In genomic region chr2:860259-860855, GRCh38 we compare ENCODE assay signal across 20 cellular contexts.
DNase-seq lines count a peak whose midpoint lies in the region; ATAC-seq and TF ChIP-seq lines count a peak whose summit lies in the region.
"Had no signal": no experiment of that assay in that cellular context is flagged by ENCODE, and none has a peak within 500 bp of the region (broad histone marks: within the 10 kb centered on the region; RNA-seq: fewer than 3 reads in every experiment).

No MANE protein-coding gene starts in this region.

- intact Hi-C loops in activated naive CD4-positive, alpha-beta T cell treated with anti-CD3 and anti-CD28 coated beads for 36 hours (cut with micrococcal nuclease) = no loop called here
- intact Hi-C loops in activated CD4-positive, alpha-beta memory T cell treated with anti-CD3 and anti-CD28 coated beads for 36 hours (cut with micrococcal nuclease) = no loop called here

- H3K4me1 ChIP-seq in RWPE2 (ENCODE audit: insufficient read depth, poor library complexity, severe bottlenecking) = no peaks in the 10 kb centered on the region
- H3K4me1 ChIP-seq: adrenal gland had no signal

- DNase-seq in COLO668 (lab: John Stamatoyannopoulos, UW; ENCODE audit: unreplicated experiment) (peak; percentile 48), ELF-1 (ENCODE audit: low read depth, low spot score) (peak; percentile 64), RWPE2 (ENCODE audit: low spot score) (no peak), iPS-NIHi11 (ENCODE audit: low spot score) (peak; percentile 49)
- DNase-seq in activated naive CD4-positive, alpha-beta T cell treated with anti-CD3 and anti-CD28 coated beads for 36 hours = no peak
- no peak for DNase-seq in activated CD4-positive, alpha-beta memory T cell treated with anti-CD3 and anti-CD28 coated beads for 36 hours
- DNase-seq: activated CD4-positive, alpha-beta T cell treated with anti-CD3 and anti-CD28 coated beads for 1 hour; activated CD8-positive, alpha-beta memory T cell treated with anti-CD3 and anti-CD28 coated beads, Interleukin-2, amount 50 U/mL, for 4 hours; activated effector memory CD4-positive, alpha-beta T cell treated with anti-CD3 and anti-CD28 coated beads, Interleukin-2, amount 50 U/mL, for 16 hours; CD8-positive, alpha-beta memory T cell; mesenchymal stem cell; natural killer cell; NCI-H446; stimulated activated CD4-positive, alpha-beta T cell treated with anti-CD3 and anti-CD28 coated beads, Interleukin-1b, Interleukin-23, amount 100 ng/mL, for 48 hours had no signal

- POLR2A ChIA-PET in activated CD4-positive, alpha-beta memory T cell treated with anti-CD3 and anti-CD28 coated beads for 36 hours (lab: Charles Lee) = interaction anchor here (0.6 kb wide), 1 partner anchor 127 kb away, joined by 5 read pairs; no protein-coding TSS in a partner anchor

- H3K9me3 ChIP-seq in RWPE2 (ENCODE audit: severe bottlenecking) = no peaks in the 10 kb centered on the region
- H3K9me3 ChIP-seq: adrenal gland, tibial nerve had no signal

- no peak for TF ChIP-seq CTCF in RWPE2 (IDR thresholded peaks at IDR 0.05; ENCODE audit: poor library complexity, severe bottlenecking)

- no peak overlapping the region for H3K27ac ChIP-seq in RWPE2 (ENCODE audit: poor library complexity, severe bottlenecking)
- H3K27ac ChIP-seq: adrenal gland, SK-N-MC, tibial nerve had no signal

- H3K36me3 Mint-ChIP-seq in activated naive CD4-positive, alpha-beta T cell treated with anti-CD3 and anti-CD28 coated beads for 36 hours (ENCODE audit: low read depth) = no peaks in the 10 kb centered on the region
- H3K36me3 Mint-ChIP-seq in activated CD4-positive, alpha-beta memory T cell treated with anti-CD3 and anti-CD28 coated beads for 36 hours = no peaks in the 10 kb centered on the region
- H3K36me3 Mint-ChIP-seq: CD8-positive, alpha-beta memory T cell; natural killer cell had no signal

- H3K9me3 Mint-ChIP-seq in activated naive CD4-positive, alpha-beta T cell treated with anti-CD3 and anti-CD28 coated beads for 36 hours = no peaks in the 10 kb centered on the region
- no peaks in the 10 kb centered on the region for H3K9me3 Mint-ChIP-seq in activated CD4-positive, alpha-beta memory T cell treated with anti-CD3 and anti-CD28 coated beads for 36 hours

- no peak overlapping the region for H3K27ac Mint-ChIP-seq in activated naive CD4-positive, alpha-beta T cell treated with anti-CD3 and anti-CD28 coated beads for 36 hours
- no peak overlapping the region for H3K27ac Mint-ChIP-seq in activated CD4-positive, alpha-beta memory T cell treated with anti-CD3 and anti-CD28 coated beads for 36 hours
- H3K27ac Mint-ChIP-seq: natural killer cell; stimulated activated naive CD8-positive, alpha-beta T cell treated with anti-CD3 and anti-CD28 coated beads, Interleukin-15, Interleukin-2, amounts not matched to agents 100 ng/mL and 50 ng/mL, for 24 hours had no signal

- H3K36me3 ChIP-seq in RWPE2 (ENCODE audit: low read depth) = no peaks in the 10 kb centered on the region
- H3K36me3 ChIP-seq: adrenal gland, tibial nerve had no signal

- 0 out of 3 replicates have a peak, but pooled peaks have one; percentile 23 for ATAC-seq in RWPE2 (ENCODE audit: low read depth)
- no peak for ATAC-seq in GM18858 (IDR thresholded peaks at IDR 0.05; ENCODE audit: unreplicated experiment)
- no peak for ATAC-seq in HG02852 (IDR thresholded peaks at IDR 0.05; ENCODE audit: unreplicated experiment)
- ATAC-seq: natural killer cell had no signal

- H3K4me1 Mint-ChIP-seq in activated naive CD4-positive, alpha-beta T cell treated with anti-CD3 and anti-CD28 coated beads for 36 hours (ENCODE audit: low read depth) = peaks cover 7% of the 10 kb centered on the region
- peaks cover 9% of the 10 kb centered on the region for H3K4me1 Mint-ChIP-seq in activated CD4-positive, alpha-beta memory T cell treated with anti-CD3 and anti-CD28 coated beads for 36 hours (ENCODE audit: low read depth)

- H3K4me3 ChIP-seq in RWPE2 (ENCODE audit: severe bottlenecking) = no peak overlapping the region
- H3K4me3 ChIP-seq: adrenal gland, SK-N-MC, tibial nerve had no signal

- no peaks in the 10 kb centered on the region for H3K27me3 Mint-ChIP-seq in activated naive CD4-positive, alpha-beta T cell treated with anti-CD3 and anti-CD28 coated beads for 36 hours (ENCODE audit: low read depth)
- no peaks in the 10 kb centered on the region for H3K27me3 Mint-ChIP-seq in activated CD4-positive, alpha-beta memory T cell treated with anti-CD3 and anti-CD28 coated beads for 36 hours
- H3K27me3 Mint-ChIP-seq: stimulated activated naive CD8-positive, alpha-beta T cell treated with anti-CD3 and anti-CD28 coated beads, Interleukin-15, Interleukin-2, amounts not matched to agents 100 ng/mL and 50 ng/mL, for 24 hours had no signal

- no peaks in the 10 kb centered on the region for H3K27me3 ChIP-seq in RWPE2 (ENCODE audit: insufficient read depth, poor library complexity, severe bottlenecking)
- H3K27me3 ChIP-seq: adrenal gland had no signal

- no peak overlapping the region for H3K4me3 Mint-ChIP-seq in activated naive CD4-positive, alpha-beta T cell treated with anti-CD3 and anti-CD28 coated beads for 36 hours
- no peak overlapping the region for H3K4me3 Mint-ChIP-seq in activated CD4-positive, alpha-beta memory T cell treated with anti-CD3 and anti-CD28 coated beads for 36 hours
- H3K4me3 Mint-ChIP-seq: CD8-positive, alpha-beta memory T cell; natural killer cell; stimulated activated naive CD8-positive, alpha-beta T cell treated with anti-CD3 and anti-CD28 coated beads, Interleukin-15, Interleukin-2, amounts not matched to agents 100 ng/mL and 50 ng/mL, for 24 hours had no signal

- CTCF ChIA-PET in activated naive CD4-positive, alpha-beta T cell treated with anti-CD3 and anti-CD28 coated beads for 36 hours (lab: Charles Lee) = interaction anchor here (0.7 kb wide), 1 partner anchor 302 kb away, joined by 3 read pairs; no protein-coding TSS in a partner anchor
- CTCF ChIA-PET in activated CD4-positive, alpha-beta memory T cell treated with anti-CD3 and anti-CD28 coated beads for 36 hours (lab: Charles Lee) = no interaction called here

Comparison
In these comparisons a context has a peak if more than half of its experiments do, and no peak if none do; other contexts are left out.
1. DNase-seq: peak in COLO668 (single experiment), ELF-1 (single experiment) and iPS-NIHi11 (single experiment); none in RWPE2 (single experiment), activated naive CD4-positive, alpha-beta T cell treated with anti-CD3 and anti-CD28 coated beads for 36 hours (single experiment) and activated CD4-positive, alpha-beta memory T cell treated with anti-CD3 and anti-CD28 coated beads for 36 hours (single experiment).